11 cellular contexts compared by ENCODE assay signal in genomic region chr17:64240261-64240740, GRCh38.
A peak's percentile ranks its signal among the peaks of the same experiment; 100 is the strongest.
DNase-seq lines count a peak whose midpoint lies in the region; ATAC-seq and TF ChIP-seq lines count a peak whose summit lies in the region.
"Had no signal": no experiment of that assay in that cellular context is flagged by ENCODE, and none has a peak within 500 bp of the region (broad histone marks: within the 10 kb centered on the region; RNA-seq: fewer than 3 reads in every experiment).

No MANE protein-coding gene starts in this region.

- H3K9me3 ChIP-seq in WERI-Rb-1 (ENCODE audit: severe bottlenecking) = no peaks in the 10 kb centered on the region

- DNase-seq in WERI-Rb-1 (no peak), foreskin fibroblast (no peak), inferior parietal cortex (ENCODE audit: extremely low spot score) (no peak), KBM-7 (no peak)
- no peak for DNase-seq in stimulated activated naive CD4-positive, alpha-beta T cell treated with Interleukin-2 at 50 U/mL for 16 hours (lab: John Stamatoyannopoulos, UW)
- DNase-seq: activated gamma-delta T cell, NCI-H1930 had no signal

- H3K4me1 Mint-ChIP-seq in nephron = peaks cover 67% of the 10 kb centered on the region

- TF ChIP-seq CTCF in WERI-Rb-1 (IDR thresholded peaks at IDR 0.05; ENCODE audit: low read depth, low read length) = no peak
- no peak for TF ChIP-seq CTCF in foreskin fibroblast (IDR thresholded peaks at IDR 0.05; ENCODE audit: low read depth, low read length)
- TF ChIP-seq CTCF in nephron (IDR thresholded peaks at IDR 0.05; ENCODE audit: unreplicated experiment in 3 of 3) = peak in 2 of 3 experiments; percentile 12 to 16

- H3K27ac ChIP-seq in ACC112 (ENCODE audit: low read depth, low read length) (peak overlapping the region; percentile 32; the same call in 1 of the 2 replicates), WERI-Rb-1 (peak overlapping the region; percentile 37)

- H3K79me2 ChIP-seq in ACC112 (ENCODE audit: control insufficient read depth, insufficient read depth, low read length, unreplicated experiment) = peaks cover 3% of the 10 kb centered on the region

- ATAC-seq in HG03442 (IDR thresholded peaks at IDR 0.05; ENCODE audit: unreplicated experiment) = no peak

- H3K27ac Mint-ChIP-seq in nephron = peak overlapping the region; percentile 85 to 94 (median 92)
- H3K27ac Mint-ChIP-seq: T-helper 1 cell treated with Interleukin-12 subunit alpha and Interleukin-12 subunit beta and Interleukin-4 antibody, amounts not matched to agents 30 μg/mL and 1 μg/mL, for 36 hours had no signal

- H3K36me3 Mint-ChIP-seq in nephron (ENCODE audit: low read depth) = no peaks in the 10 kb centered on the region

- no peak overlapping the region for H2AFZ ChIP-seq in ACC112 (ENCODE audit: low read length, unreplicated experiment)

- H3K36me3 ChIP-seq in ACC112 (ENCODE audit: insufficient read depth, low read length) (no peaks in the 10 kb centered on the region), WERI-Rb-1 (peaks cover 8% of the 10 kb centered on the region)

- no peaks in the 10 kb centered on the region for H3K27me3 Mint-ChIP-seq in nephron (ENCODE audit: low read depth)

- peak overlapping the region; percentile 31; the same call in 1 of the 2 replicates for H3K4me3 ChIP-seq in ACC112 (ENCODE audit: low read depth, low read length)
- no peak overlapping the region for H3K4me3 ChIP-seq in WERI-Rb-1 (ENCODE audit: low read depth, low read length)
- H3K4me3 ChIP-seq in foreskin fibroblast (ENCODE audit: low read depth in 1 of 2, low read length in 2 of 2) = peak overlapping the region; percentile 18 to 21

- H3K4me3 Mint-ChIP-seq in nephron = peak overlapping the region in 2 of 3 experiments; percentile 2 to 21
- H3K4me3 Mint-ChIP-seq: T-helper 1 cell treated with Interleukin-12 subunit alpha and Interleukin-12 subunit beta and Interleukin-4 antibody, amounts not matched to agents 30 μg/mL and 1 μg/mL, for 36 hours had no signal

- H3K27me3 ChIP-seq in ACC112 (ENCODE audit: insufficient read depth, low read length) = no peaks in the 10 kb centered on the region
- no peaks in the 10 kb centered on the region for H3K27me3 ChIP-seq in WERI-Rb-1 (ENCODE audit: insufficient read depth, low read depth, severe bottlenecking)

- no peaks in the 10 kb centered on the region for H3K9me3 Mint-ChIP-seq in nephron
- H3K9me3 Mint-ChIP-seq: T-helper 1 cell treated with Interleukin-12 subunit alpha and Interleukin-12 subunit beta and Interleukin-4 antibody, amounts not matched to agents 30 μg/mL and 1 μg/mL, for 36 hours had no signal

- in situ Hi-C loops in KBM-7 (cut with MboI; ENCODE audit: low pct_unique_long_range_greater_than_20kb, low sequenced_read_pairs) = no loop called here

- H3K4me1 ChIP-seq in ACC112 (ENCODE audit: control insufficient read depth, insufficient read depth, low read length, unreplicated experiment) = peaks cover 20% of the 10 kb centered on the region

Comparison
In these comparisons a context has a peak if more than half of its experiments do, and no peak if none do; other contexts are left out.
1. CTCF ChIP-seq: peak in nephron (2 of 3); none in WERI-Rb-1 (single experiment) and foreskin fibroblast (single experiment).